12 cellular contexts compared by ENCODE assay signal in the genomic region with DNA sequence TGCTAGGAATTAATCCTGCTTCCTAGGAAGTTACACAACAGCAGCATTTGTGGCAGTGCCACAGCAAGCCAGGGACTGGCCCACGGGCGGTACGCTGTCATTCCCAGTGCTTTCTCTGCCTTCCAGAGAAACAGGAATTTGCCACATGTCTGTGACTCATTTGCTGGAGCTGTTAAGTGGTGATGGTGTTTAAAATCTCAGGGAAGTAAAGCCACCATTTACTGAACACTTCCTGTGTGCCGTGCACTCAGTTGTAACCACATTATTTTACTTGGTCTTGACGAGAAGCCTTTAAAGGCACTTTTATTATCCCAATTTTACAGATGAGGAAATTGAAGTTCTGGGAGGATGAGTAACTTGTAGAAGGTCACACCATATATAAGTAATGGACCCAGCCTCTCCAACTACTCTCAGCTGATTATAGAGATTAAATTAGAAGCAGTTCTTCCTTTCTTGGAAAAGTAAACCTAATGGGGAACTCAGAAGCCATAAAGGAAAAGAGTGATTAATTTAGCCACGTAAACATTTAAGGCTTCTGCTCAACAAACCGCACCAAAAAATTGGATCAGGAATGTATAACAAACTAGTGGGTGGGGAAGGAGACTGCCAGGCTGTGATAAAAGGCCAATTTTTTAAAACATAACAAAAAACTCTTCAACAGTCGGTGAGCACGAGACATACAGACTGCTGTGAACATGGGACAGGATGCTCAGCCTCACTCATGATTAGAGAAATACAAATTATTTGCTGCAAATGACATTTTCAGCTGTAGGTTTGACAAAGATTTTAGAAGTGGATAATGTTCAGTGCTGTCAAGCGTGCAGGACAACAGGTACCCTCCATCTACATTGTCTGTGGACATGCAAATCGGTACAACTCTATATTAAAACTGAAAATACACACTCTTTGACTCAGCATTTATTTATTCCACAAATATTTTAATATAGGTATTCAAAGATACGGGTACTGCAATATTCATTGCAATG.
DNase-seq lines count a peak whose midpoint lies in the region; ATAC-seq and TF ChIP-seq lines count a peak whose summit lies in the region.
"Had no signal": no experiment of that assay in that cellular context is flagged by ENCODE, and none has a peak within 500 bp of the region (broad histone marks: within the 10 kb centered on the region; RNA-seq: fewer than 3 reads in every experiment).

No MANE protein-coding gene starts in this region.

- H3K4me1 Mint-ChIP-seq in natural killer cell treated with Interleukin-12 subunit alpha and Interleukin-12 subunit beta and Interleukin-15 and Interleukin-18, amount 100 ng/mL, for 72 hours (ENCODE audit: low read depth in 2 of 2), result peaks cover 18 to 21% of the 10 kb centered on the region in 2 donors

- WGBS in esophagus muscularis mucosa, result 50% methylated on average over 12 of the region's 12 CpGs
- no CpG with 5 or more reads among the region's 12 CpGs for WGBS in trophoblast cell (ENCODE audit: extremely low coverage, insufficient coverage, insufficient read length)

- H3K9me3 ChIP-seq in PC-3 (ENCODE audit: low read length) (no peaks in the 10 kb centered on the region), esophagus muscularis mucosa (peaks cover 0 to 14% (median 13%) of the 10 kb centered on the region in 4 donors), trophoblast cell (ENCODE audit: insufficient read depth, low read depth, low read length) (peaks cover 2% of the 10 kb centered on the region)
- H3K9me3 ChIP-seq: vagina had no signal

- TF ChIP-seq EP300 in esophagus muscularis mucosa (IDR thresholded peaks at IDR 0.05), result no peak

- no peak overlapping the region for H2BK12ac ChIP-seq in trophoblast cell (ENCODE audit: low read length)

- H3K9me2 ChIP-seq in PC-3 (replicated peaks; ENCODE audit: low read length), result no peaks in the 10 kb centered on the region

- no peak for TF ChIP-seq POLR2A in esophagus muscularis mucosa (IDR thresholded peaks at IDR 0.05; ENCODE audit: low read depth)

- POLR2A ChIA-PET in PC-3 (lab: Charles Lee; ENCODE audit: unreplicated experiment), result no interaction called here

- H2AK5ac ChIP-seq in trophoblast cell (ENCODE audit: low read length), result no peak overlapping the region

- H3K27me3 Mint-ChIP-seq in natural killer cell treated with Interleukin-12 subunit alpha and Interleukin-12 subunit beta and Interleukin-15 and Interleukin-18, amount 100 ng/mL, for 72 hours, result no peaks in the 10 kb centered on the region

- no peaks in the 10 kb centered on the region for H3K36me3 ChIP-seq in PC-3 (ENCODE audit: low read depth, low read length)
- H3K36me3 ChIP-seq in esophagus muscularis mucosa, result no peaks in the 10 kb centered on the region
- H3K36me3 ChIP-seq in trophoblast cell (ENCODE audit: control insufficient read depth in 1 of 2, insufficient read depth in 2 of 2, low read length in 2 of 2), result no peaks in the 10 kb centered on the region
- H3K36me3 ChIP-seq: vagina had no signal

- H3F3A ChIP-seq in PC-3 (ENCODE audit: low read length, unreplicated experiment), result no peaks in the 10 kb centered on the region

- H3K4me3 Mint-ChIP-seq in natural killer cell treated with Interleukin-12 subunit alpha and Interleukin-12 subunit beta and Interleukin-15 and Interleukin-18, amount 100 ng/mL, for 72 hours, result no peak overlapping the region

- peaks cover 4% of the 10 kb centered on the region for H3K9me3 Mint-ChIP-seq in natural killer cell treated with Interleukin-12 subunit alpha and Interleukin-12 subunit beta and Interleukin-15 and Interleukin-18, amount 100 ng/mL, for 72 hours

- no peaks in the 10 kb centered on the region for H4K20me1 ChIP-seq in PC-3 (ENCODE audit: low read length)

- no peak overlapping the region for H3K27ac Mint-ChIP-seq in natural killer cell treated with Interleukin-12 subunit alpha and Interleukin-12 subunit beta and Interleukin-15 and Interleukin-18, amount 100 ng/mL, for 72 hours

- H3K79me2 ChIP-seq in PC-3 (ENCODE audit: low read length) (no peaks in the 10 kb centered on the region), trophoblast cell (ENCODE audit: control insufficient read depth, insufficient read depth, low read length, poor library complexity) (no peaks in the 10 kb centered on the region)

- H3K9ac ChIP-seq in PC-3 (ENCODE audit: low read length) (no peak overlapping the region), trophoblast cell (ENCODE audit: low read length) (no peak overlapping the region)

- peak; percentile 79 for DNase-seq in GM03348 (ENCODE audit: low spot score)
- DNase-seq in PC-3, result peak; percentile 69
- peak; percentile 42 for DNase-seq in esophagus muscularis mucosa (ENCODE audit: extremely low spot score)
- peak; percentile 29 to 49 for DNase-seq in trophoblast cell
- no peak for DNase-seq in natural killer cell treated with Interleukin-12 subunit alpha and Interleukin-12 subunit beta and Interleukin-15 and Interleukin-18, amount 100 ng/mL, for 72 hours (ENCODE audit: low spot score)
- DNase-seq in OCI-M2 (lab: John Stamatoyannopoulos, UW; ENCODE audit: unreplicated experiment), result no peak
- DNase-seq: GOT3; KG1; stimulated activated CD4-positive, alpha-beta T cell treated with anti-CD3 and anti-CD28 coated beads, Interleukin-12 subunit alpha, Interleukin-12 subunit beta, amount 100 ng/mL, for 4 hours had no signal

- H3K27ac ChIP-seq in PC-3 (ENCODE audit: low read length) (peak overlapping the region; percentile 70), esophagus muscularis mucosa (replicated peaks in 1 of 4) (peak overlapping the region in 2 of 4 donors; percentile 26 to 48), trophoblast cell (ENCODE audit: low read depth, low read length) (no peak overlapping the region)
- H3K27ac ChIP-seq: vagina had no signal

- no peak overlapping the region for H4K91ac ChIP-seq in trophoblast cell (ENCODE audit: low read depth, low read length)

- no peaks in the 10 kb centered on the region for H3K79me1 ChIP-seq in trophoblast cell (ENCODE audit: low read length)

- no peak overlapping the region for H3K18ac ChIP-seq in trophoblast cell (ENCODE audit: low read length)

- no peak overlapping the region for H2BK120ac ChIP-seq in trophoblast cell (ENCODE audit: insufficient read depth, low read length, poor library complexity)

- H3K27me3 ChIP-seq in PC-3 (ENCODE audit: low read length) (no peaks in the 10 kb centered on the region), esophagus muscularis mucosa (no peaks in the 10 kb centered on the region), trophoblast cell (ENCODE audit: insufficient read depth, low read length) (no peaks in the 10 kb centered on the region)
- H3K27me3 ChIP-seq: vagina had no signal

- CTCF ChIA-PET in PC-3 (lab: Charles Lee), result no interaction called here

- BruUV-seq in PC-3 (replicated peaks; lab: Mats Ljungman, UMichigan), result TSS peak; percentile 26

- no peak overlapping the region for H3K4ac ChIP-seq in trophoblast cell (ENCODE audit: low read depth, low read length)

- H3K23ac ChIP-seq in trophoblast cell (ENCODE audit: low read length), result no peak overlapping the region

- peaks cover 5% of the 10 kb centered on the region for H3K36me3 Mint-ChIP-seq in natural killer cell treated with Interleukin-12 subunit alpha and Interleukin-12 subunit beta and Interleukin-15 and Interleukin-18, amount 100 ng/mL, for 72 hours

- no peak overlapping the region for H3K14ac ChIP-seq in trophoblast cell (ENCODE audit: low read length)

- intact Hi-C loops in PC-3 (cut with micrococcal nuclease) (no loop called here), esophagus muscularis mucosa (cut with DNase I) (no loop called here)

- H2AFZ ChIP-seq in PC-3 (ENCODE audit: low read length) (no peak overlapping the region), trophoblast cell (ENCODE audit: insufficient read depth, low read length, poor library complexity) (no peak overlapping the region)

- TF ChIP-seq CTCF in PC-3 (conservative IDR thresholded peaks at IDR 0.05; ENCODE audit: low read depth, low read length) (no peak), esophagus muscularis mucosa (IDR thresholded peaks at IDR 0.05) (no peak)

- H3K4me2 ChIP-seq in PC-3 (ENCODE audit: low read length) (peak overlapping the region; percentile 2), trophoblast cell (ENCODE audit: low read length) (no peak overlapping the region)

- H4K8ac ChIP-seq in trophoblast cell (ENCODE audit: low read depth, low read length), result no peak overlapping the region

- H4K12ac ChIP-seq in trophoblast cell (ENCODE audit: low read depth, low read length), result no peak overlapping the region

- ATAC-seq in PC-3 (peak; percentile 86), GM19397 (IDR thresholded peaks at IDR 0.05; ENCODE audit: unreplicated experiment) (no peak), GM18511 (IDR thresholded peaks at IDR 0.05; ENCODE audit: unreplicated experiment) (no peak)
- no peak for ATAC-seq in natural killer cell treated with Interleukin-12 subunit alpha and Interleukin-12 subunit beta and Interleukin-15 and Interleukin-18, amount 100 ng/mL, for 72 hours

- H3K4me3 ChIP-seq in PC-3 (ENCODE audit: low read length) (no peak overlapping the region), esophagus muscularis mucosa (no peak overlapping the region), trophoblast cell (ENCODE audit: low read depth, low read length) (no peak overlapping the region)
- H3K4me3 ChIP-seq: vagina had no signal

- H2BK5ac ChIP-seq in trophoblast cell (ENCODE audit: low read depth, low read length, poor library complexity), result no peak overlapping the region

- H3K4me1 ChIP-seq in PC-3 (ENCODE audit: insufficient read depth, low read length) (peaks cover 15% of the 10 kb centered on the region), esophagus muscularis mucosa (peaks cover 0 to 14% (median 10%) of the 10 kb centered on the region in 4 donors), trophoblast cell (ENCODE audit: control insufficient read depth in 1 of 2, insufficient read depth in 2 of 2, low read length in 2 of 2) (no peaks in the 10 kb centered on the region)

Comparison
In these comparisons a context has a peak if more than half of its experiments do, and no peak if none do; other contexts are left out.
1. DNase-seq: peak in GM03348 (single experiment), PC-3 (single experiment), esophagus muscularis mucosa (single experiment) and trophoblast cell (2 of 2); none in natural killer cell treated with Interleukin-12 subunit alpha and Interleukin-12 subunit beta and Interleukin-15 and Interleukin-18, amount 100 ng/mL, for 72 hours (single experiment) and OCI-M2 (single experiment).